In the genomic region with DNA sequence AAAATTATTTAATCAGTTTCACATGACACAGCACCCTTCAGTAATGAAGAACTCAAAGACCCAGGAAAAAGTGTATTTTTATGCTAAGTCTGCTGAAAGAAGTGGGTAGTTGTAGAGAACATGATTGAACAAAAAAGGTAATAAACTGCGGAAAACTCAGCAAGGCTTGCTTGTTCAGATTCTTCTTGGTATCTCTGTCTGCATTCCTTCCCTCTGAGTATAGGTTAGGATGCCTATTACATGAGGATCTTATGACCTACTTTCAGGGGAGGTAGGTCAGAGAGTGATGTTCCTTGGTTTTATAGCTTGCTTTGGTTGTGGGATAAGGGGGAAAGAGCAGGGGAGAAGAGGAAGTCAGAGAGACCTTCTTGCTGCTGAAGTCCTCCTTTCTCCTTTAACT, we compare ENCODE assay signal across 22 cellular contexts.
"Had no signal": no experiment of that assay in that cellular context is flagged by ENCODE, and none has a peak within 500 bp of the region (broad histone marks: within the 10 kb centered on the region; RNA-seq: fewer than 3 reads in every experiment).

No MANE protein-coding gene starts in this region.

- H3K36me3 ChIP-seq: MG63 had no signal

- H3K27ac Mint-ChIP-seq: IgD-negative memory B cell had no signal

- H3K27me3 ChIP-seq: MG63 had no signal

- H3K4me1 Mint-ChIP-seq: IgD-negative memory B cell had no signal

- H3K4me3 Mint-ChIP-seq: IgD-negative memory B cell had no signal

- DNase-seq: Kasumi-1, MG63, NCI-H1092, NCI-H1105 treated with DMSO at 0.1 percent for 48 hours, NCI-H1417 treated with DMSO at 0.1 percent for 48 hours, NCI-H187, NCI-H2029, NCI-H2081 treated with DMSO at 0.1 percent for 48 hours, NCI-H2171, NCI-H226, NCI-H446, NCI-H510A, NCI-H524 treated with DMSO at 0.1 percent for 48 hours, NCI-H69, NCI-H774, RPMI8226, SHP77, SK-N-SH had no signal

- H3K27ac ChIP-seq: HL-60, KMS-11 had no signal

- H3K9ac ChIP-seq: KMS-11, SK-N-SH had no signal

- ATAC-seq: K562 had no signal

- H3K9me3 ChIP-seq: MG63, SK-N-SH had no signal

- H3K4me3 ChIP-seq: K562, MG63 had no signal

- H3K9me2 ChIP-seq: SK-N-SH had no signal

- H3K4me2 ChIP-seq: KMS-11, SK-N-SH had no signal

- H3K27me3 Mint-ChIP-seq: IgD-negative memory B cell had no signal

- H3K36me3 Mint-ChIP-seq: IgD-negative memory B cell had no signal
